Comparison of ENCODE assay signal across 2 cellular contexts in the genomic region with DNA sequence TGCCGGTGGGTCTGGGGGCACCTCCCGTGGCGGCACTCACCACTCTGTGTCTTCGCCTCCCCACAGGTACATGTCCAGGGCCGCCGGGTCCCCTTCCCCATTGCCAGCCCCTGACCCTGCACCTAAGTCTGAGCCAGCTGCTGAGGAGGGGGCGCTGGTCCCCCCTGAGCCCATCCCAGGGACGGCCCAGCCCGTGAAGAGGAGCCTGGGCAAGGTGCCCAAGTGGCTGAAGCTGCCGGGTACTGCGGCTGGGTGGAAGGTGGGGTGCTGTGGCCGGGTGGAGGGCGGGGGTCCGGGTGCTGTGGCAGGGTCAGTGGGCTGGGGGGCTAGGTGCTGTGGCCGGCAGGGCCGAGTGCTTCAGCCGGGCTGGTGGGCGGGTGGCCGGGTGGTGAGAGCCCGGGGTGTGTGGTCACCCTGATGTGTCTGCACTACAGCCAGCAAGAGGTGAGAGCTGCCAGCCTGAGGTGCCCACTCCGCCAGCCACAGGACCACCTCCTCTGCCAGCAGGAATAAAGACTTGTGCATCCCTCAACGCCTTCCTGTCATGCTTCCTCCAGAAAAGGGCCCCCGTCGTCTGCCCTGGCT.
TF ChIP-seq lines count a peak whose summit lies in the region.

No MANE protein-coding gene starts in this region.

TF ChIP-seq in GM23338, 12 proteins besides CTCF, POLR2A, EP300 and RAD21:
- TF ChIP-seq POLR2AphosphoS5 (IDR thresholded peaks at IDR 0.05; ENCODE audit: low read depth): no peak
- TF ChIP-seq ZNF331 (CRISPR knock-in tag; IDR thresholded peaks at IDR 0.05; ENCODE audit: low read depth): no peak

TF ChIP-seq in K562, 482 proteins besides CTCF, POLR2A, EP300 and RAD21:
- TF ChIP-seq ZC3H8 (IDR thresholded peaks at IDR 0.05): no peak
- peak; percentile 56 for TF ChIP-seq POLR2G (IDR thresholded peaks at IDR 0.05; ENCODE audit: low read depth, low read length)
- peak; percentile 39; the same call in 1 of the 2 replicates for TF ChIP-seq RBFOX2 (IDR thresholded peaks at IDR 0.05; ENCODE audit: low read depth, low read length)
